Comparison of ENCODE assay signal across 1 cellular context in genomic region chr9:79246170-79246569, GRCh38.
TF ChIP-seq lines count a peak whose summit lies in the region.

No MANE protein-coding gene starts in this region.

TF ChIP-seq in GM23338, 12 proteins besides CTCF, POLR2A, EP300 and RAD21 (continued from another document):
- TF ChIP-seq ZNF462 (CRISPR knock-in tag; IDR thresholded peaks at IDR 0.05) (no peak; the same call in 1 of the 2 replicates), REST (IDR thresholded peaks at IDR 0.05; ENCODE audit: unreplicated experiment) (no peak), EZH2phosphoT487 (IDR thresholded peaks at IDR 0.05; ENCODE audit: unreplicated experiment) (no peak), EZH2 (IDR thresholded peaks at IDR 0.05; ENCODE audit: low read depth, unreplicated experiment) (no peak), NANOG (IDR thresholded peaks at IDR 0.05; ENCODE audit: borderline replicate concordance) (no peak; the same call in 1 of the 2 replicates), ZNF331 (CRISPR knock-in tag; IDR thresholded peaks at IDR 0.05; ENCODE audit: low read depth) (no peak)
TF ChIP-seq in GM23338: peak in this region for 0.
